In genomic region chr12:121626853-121627623, GRCh38 we compare ENCODE assay signal across 8 cellular contexts. TPM values are rescaled to one million over a fixed set of nuclear protein-coding genes. Genes with fewer than 3 reads are reported as not detected.
DNase-seq lines count a peak whose midpoint lies in the region; ATAC-seq and TF ChIP-seq lines count a peak whose summit lies in the region.

No MANE protein-coding gene starts in this region.

- H3K36me3 Mint-ChIP-seq in effector memory CD8-positive, alpha-beta T cell (ENCODE audit: insufficient read depth) = peaks cover 59% of the 10 kb centered on the region

- DNase-seq in A172 (ENCODE audit: low spot score) = peak; percentile 55
- DNase-seq in NCI-H510A (lab: John Stamatoyannopoulos, UW) = peak; percentile 70
- DNase-seq in activated CD8-positive, alpha-beta memory T cell treated with anti-CD3 and anti-CD28 coated beads for 24 hours = peak; percentile 94
- peak; percentile 77 to 85 (median 81) for DNase-seq in effector memory CD8-positive, alpha-beta T cell
- peak; percentile 81 to 83 for DNase-seq in stimulated activated CD8-positive, alpha-beta memory T cell treated with anti-CD3 and anti-CD28 coated beads, Interleukin-2, amount 100 ng/mL, for 1 hour (ENCODE audit: low read depth in 2 of 2)

- peak overlapping the region; percentile 97 to 98 for H3K27ac Mint-ChIP-seq in effector memory CD8-positive, alpha-beta T cell

- H3K9me3 ChIP-seq in mesodermal cell (ENCODE audit: control insufficient read depth, low read length) = no peaks in the 10 kb centered on the region

- H3K4me1 Mint-ChIP-seq in effector memory CD8-positive, alpha-beta T cell (ENCODE audit: low read depth in 2 of 2) = peaks cover 49% of the 10 kb centered on the region in 2 donors

- H3K4me1 ChIP-seq in mesodermal cell (ENCODE audit: control insufficient read depth, insufficient read depth, low read length, poor library complexity, severe bottlenecking) = peaks cover 39% of the 10 kb centered on the region

- H3K9me3 Mint-ChIP-seq in effector memory CD8-positive, alpha-beta T cell = no peaks in the 10 kb centered on the region

- H3K27ac ChIP-seq in mesodermal cell (ENCODE audit: low read depth, low read length, severe bottlenecking) = peak overlapping the region; percentile 82

- TF ChIP-seq POLR2A in GM18505 (IDR thresholded peaks at IDR 0.05; ENCODE audit: borderline replicate concordance, extremely low read depth, insufficient read depth, insufficient read length) = peak; percentile 31

- H3K27me3 Mint-ChIP-seq in effector memory CD8-positive, alpha-beta T cell = no peaks in the 10 kb centered on the region

- WGBS in mesodermal cell (ENCODE audit: insufficient coverage in 2 of 2), 2 experiments = 0 to 1% methylated on average over 36 to 50 of the region's 52 CpGs

- ATAC-seq in GM18505 (IDR thresholded peaks at IDR 0.05; ENCODE audit: unreplicated experiment) (peak; percentile 29), HG02943 (IDR thresholded peaks at IDR 0.05; ENCODE audit: low read depth, unreplicated experiment) (peak; percentile 30)
- ATAC-seq in effector memory CD8-positive, alpha-beta T cell (replicated peaks) = peak; percentile 56

- H3K4me3 ChIP-seq in mesodermal cell (ENCODE audit: extremely low read depth, insufficient read depth, low read length, poor library complexity, severe bottlenecking) = peak overlapping the region; percentile 68

- peak overlapping the region; percentile 96 to 97 for H3K4me3 Mint-ChIP-seq in effector memory CD8-positive, alpha-beta T cell

- H3K36me3 ChIP-seq in mesodermal cell (ENCODE audit: control insufficient read depth, insufficient read depth, low read length) = peaks cover 12% of the 10 kb centered on the region

RNA-seq across cellular contexts. Expression of gene ORAI1, which starts 0.7 kb away (rescaled TPM):
- total RNA-seq in A172 (2014; rRNA removed; shearing (Covaris generic)) = 10.4 and 13.2 TPM in 2 replicates
- polyA plus RNA-seq in mesodermal cell (2013, experiment 1 of 2) = 29.6 TPM
- 21.0 TPM for polyA plus RNA-seq in mesodermal cell (2013, experiment 2 of 2)

RNA-seq across cellular contexts. Expression of gene MORN3, which starts 42.4 kb away (rescaled TPM):
- 0.02 and 1.5 TPM in 2 replicates for total RNA-seq in A172 (2014; rRNA removed; shearing (Covaris generic))
- 0.85 TPM for polyA plus RNA-seq in mesodermal cell (2013, experiment 1 of 2)
- 0.96 TPM for polyA plus RNA-seq in mesodermal cell (2013, experiment 2 of 2)

RNA-seq across cellular contexts. Expression of gene KDM2B, which starts 46.2 kb away (rescaled TPM):
- total RNA-seq in A172 (2014; rRNA removed; shearing (Covaris generic)) = 27.7 and 37.2 TPM in 2 replicates
- polyA plus RNA-seq in mesodermal cell (2013, experiment 1 of 2) = 52.8 TPM
- 50.4 TPM for polyA plus RNA-seq in mesodermal cell (2013, experiment 2 of 2)

Comparison
In these comparisons a context has a peak if more than half of its experiments do, and no peak if none do; other contexts are left out.
1. Peak in every context shown above with its lines: DNase-seq, ATAC-seq, H3K4me3 ChIP-seq and H3K27ac ChIP-seq.